28 cellular contexts compared by ENCODE assay signal in the genomic region with DNA sequence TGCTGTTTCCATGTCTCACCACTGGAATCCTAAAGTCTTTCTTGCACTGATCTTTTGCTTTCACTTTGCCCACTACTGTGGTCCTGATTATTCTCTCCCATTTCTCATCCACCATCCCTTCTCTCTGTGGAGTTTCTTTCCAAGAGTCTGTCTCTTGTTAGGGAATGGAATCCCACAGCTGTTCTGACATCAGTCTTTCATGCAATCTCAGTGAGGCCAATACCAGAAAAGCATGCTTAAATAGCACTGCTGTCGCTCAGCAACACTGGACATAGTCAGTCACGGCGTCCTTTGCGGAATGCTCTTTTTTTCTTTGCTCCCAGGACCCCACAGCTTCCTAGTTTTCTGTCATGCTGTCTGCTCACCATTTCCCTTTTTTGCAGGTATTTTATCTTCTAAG. TPM values are rescaled to one million over a fixed set of nuclear protein-coding genes. Genes with fewer than 3 reads are reported as not detected.
"Had no signal": no experiment of that assay in that cellular context is flagged by ENCODE, and none has a peak within 500 bp of the region (broad histone marks: within the 10 kb centered on the region; RNA-seq: fewer than 3 reads in every experiment).

No MANE protein-coding gene starts in this region.

- H3K36me3 ChIP-seq: cardiac muscle cell, colonic mucosa, heart left ventricle, pancreas, right atrium auricular region had no signal

- H3K9me3 Mint-ChIP-seq: activated naive CD8-positive, alpha-beta T cell treated with anti-CD3 and anti-CD28 coated beads, Interleukin-2, amount 50 U/mL, for 24 hours had no signal

- H3K27me3 Mint-ChIP-seq: activated CD8-positive, alpha-beta T cell treated with anti-CD3 and anti-CD28 coated beads for 36 hours; activated naive CD4-positive, alpha-beta T cell treated with anti-CD3 and anti-CD28 coated beads, Interleukin-2, amount 50 U/mL, for 24 hours; activated naive CD8-positive, alpha-beta T cell treated with anti-CD3 and anti-CD28 coated beads, Interleukin-2, amount 50 U/mL, for 24 hours; brain; naive thymus-derived CD8-positive, alpha-beta T cell had no signal

- H3K36me3 Mint-ChIP-seq: activated naive CD4-positive, alpha-beta T cell treated with anti-CD3 and anti-CD28 coated beads, Interleukin-2, amount 50 U/mL, for 24 hours; brain; immature natural killer cell; mesothelial cell of epicardium; naive thymus-derived CD8-positive, alpha-beta T cell had no signal

- H3K4me1 ChIP-seq: colonic mucosa, heart left ventricle, pancreas, right atrium auricular region, testis had no signal

- H3K27me3 ChIP-seq: cardiac muscle cell, colonic mucosa, heart left ventricle, pancreas, right atrium auricular region, testis had no signal

- H3K9me3 ChIP-seq: colonic mucosa, heart left ventricle, pancreas, right atrium auricular region, testis had no signal

- H3K27ac Mint-ChIP-seq: activated CD8-positive, alpha-beta T cell treated with anti-CD3 and anti-CD28 coated beads for 36 hours; activated naive CD4-positive, alpha-beta T cell treated with anti-CD3 and anti-CD28 coated beads, Interleukin-2, amount 50 U/mL, for 24 hours; activated naive CD8-positive, alpha-beta T cell treated with anti-CD3 and anti-CD28 coated beads, Interleukin-2, amount 50 U/mL, for 24 hours; activated T-helper 2 cell treated with anti-CD3 and anti-CD28 coated beads, Interferon-gamma antibody, Interleukin-2, Interleukin-4, amounts not matched to agents 10 μg/mL and 5 μg/mL and 100 μg/mL, durations not matched to agents 14 hours and 24 hours and 36 hours; brain; immature natural killer cell; mesothelial cell of epicardium; naive thymus-derived CD8-positive, alpha-beta T cell had no signal

- H3K4me3 Mint-ChIP-seq: activated CD8-positive, alpha-beta T cell treated with anti-CD3 and anti-CD28 coated beads for 36 hours; activated naive CD4-positive, alpha-beta T cell treated with anti-CD3 and anti-CD28 coated beads, Interleukin-2, amount 50 U/mL, for 24 hours; activated naive CD8-positive, alpha-beta T cell treated with anti-CD3 and anti-CD28 coated beads, Interleukin-2, amount 50 U/mL, for 24 hours; immature natural killer cell; mesothelial cell of epicardium; naive thymus-derived CD8-positive, alpha-beta T cell had no signal

- H3K4me1 Mint-ChIP-seq: activated naive CD4-positive, alpha-beta T cell treated with anti-CD3 and anti-CD28 coated beads, Interleukin-2, amount 50 U/mL, for 24 hours; activated naive CD8-positive, alpha-beta T cell treated with anti-CD3 and anti-CD28 coated beads, Interleukin-2, amount 50 U/mL, for 24 hours; immature natural killer cell; mesothelial cell of epicardium; naive thymus-derived CD8-positive, alpha-beta T cell had no signal

- H3K4me3 ChIP-seq: cardiac muscle cell, colonic mucosa, heart left ventricle, pancreas, right atrium auricular region, testis had no signal

- ATAC-seq: activated CD8-positive, alpha-beta T cell treated with anti-CD3 and anti-CD28 coated beads for 36 hours; activated naive CD8-positive, alpha-beta T cell treated with anti-CD3 and anti-CD28 coated beads, Interleukin-2, amount 50 U/mL, for 24 hours; heart left ventricle; left colon; naive thymus-derived CD8-positive, alpha-beta T cell; pancreas; stimulated activated naive CD8-positive, alpha-beta T cell treated with anti-CD3 and anti-CD28 coated beads, Interleukin-15, Interleukin-2, amounts not matched to agents 100 U/mL and 50 U/mL, for 24 hours had no signal

- H3K27ac ChIP-seq: cardiac muscle cell, colonic mucosa, heart left ventricle, pancreas, right atrium auricular region, testis had no signal

- DNase-seq: activated CD4-positive, alpha-beta T cell treated with anti-CD3 and anti-CD28 coated beads, Interleukin-2, amount 50 U/mL, for 1 hour; activated CD8-positive, alpha-beta T cell treated with anti-CD3 and anti-CD28 coated beads for 36 hours; activated naive CD8-positive, alpha-beta T cell treated with anti-CD3 and anti-CD28 coated beads, Interleukin-2, amount 50 U/mL, for 24 hours; activated T-cell treated with anti-CD3 and anti-CD28 coated beads, Interleukin-2, amount 50 U/mL, for 48 hours; aorta; cerebellar nuclear complex; colonic mucosa; foreskin fibroblast; heart left ventricle; hypothalamus; immature natural killer cell; kidney; left colon; mammary epithelial cell; naive thymus-derived CD8-positive, alpha-beta T cell; nucleus accumbens; pancreas; stimulated activated CD4-positive, alpha-beta T cell treated with anti-CD3 and anti-CD28 coated beads, Interleukin-2, amount 100 ng/mL, for 48 hours; stimulated activated naive CD8-positive, alpha-beta T cell treated with anti-CD3 and anti-CD28 coated beads, Interleukin-15, Interleukin-2, amounts not matched to agents 100 U/mL and 50 U/mL, for 24 hours; T-helper 2 cell; testis; trophoblast cell had no signal

RNA-seq across cellular contexts. Expression of a gene that starts 20.1 kb away (rescaled TPM):
- total RNA-seq: activated CD8-positive, alpha-beta T cell treated with anti-CD3 and anti-CD28 coated beads for 36 hours; activated T-helper 2 cell treated with anti-CD3 and anti-CD28 coated beads, Interferon-gamma antibody, Interleukin-2, Interleukin-4, amounts not matched to agents 10 μg/mL and 5 μg/mL and 100 μg/mL, durations not matched to agents 14 hours and 24 hours and 36 hours; mammary epithelial cell; naive thymus-derived CD8-positive, alpha-beta T cell had no signal
- polyA plus RNA-seq: immature natural killer cell; mammary epithelial cell; naive thymus-derived CD8-positive, alpha-beta T cell had no signal
